ENCODE assay signal across 2 cellular contexts in the genomic region with DNA sequence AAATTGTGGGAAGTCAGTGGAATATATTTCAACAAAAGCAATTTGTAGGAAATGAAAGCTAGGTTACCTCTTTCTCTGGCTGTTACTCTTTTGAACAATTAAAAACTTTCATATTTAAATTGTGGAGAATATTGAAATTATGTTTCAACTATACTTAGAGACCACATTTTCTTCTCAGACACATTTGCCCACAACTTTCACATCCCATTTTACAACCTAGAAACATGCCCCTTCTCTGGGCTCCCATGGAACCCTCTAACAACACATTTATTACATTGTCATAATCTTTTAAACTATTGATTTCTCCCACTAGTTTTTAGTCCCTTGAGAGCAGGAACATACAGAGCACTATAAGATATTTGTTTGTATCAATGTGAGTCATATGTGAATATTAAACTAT.
TF ChIP-seq lines count a peak whose summit lies in the region.

No MANE protein-coding gene starts in this region.

TF ChIP-seq in SK-N-SH, 30 proteins besides CTCF, POLR2A, EP300 and RAD21 (continued from another document):
- TF ChIP-seq, protein P1, sequence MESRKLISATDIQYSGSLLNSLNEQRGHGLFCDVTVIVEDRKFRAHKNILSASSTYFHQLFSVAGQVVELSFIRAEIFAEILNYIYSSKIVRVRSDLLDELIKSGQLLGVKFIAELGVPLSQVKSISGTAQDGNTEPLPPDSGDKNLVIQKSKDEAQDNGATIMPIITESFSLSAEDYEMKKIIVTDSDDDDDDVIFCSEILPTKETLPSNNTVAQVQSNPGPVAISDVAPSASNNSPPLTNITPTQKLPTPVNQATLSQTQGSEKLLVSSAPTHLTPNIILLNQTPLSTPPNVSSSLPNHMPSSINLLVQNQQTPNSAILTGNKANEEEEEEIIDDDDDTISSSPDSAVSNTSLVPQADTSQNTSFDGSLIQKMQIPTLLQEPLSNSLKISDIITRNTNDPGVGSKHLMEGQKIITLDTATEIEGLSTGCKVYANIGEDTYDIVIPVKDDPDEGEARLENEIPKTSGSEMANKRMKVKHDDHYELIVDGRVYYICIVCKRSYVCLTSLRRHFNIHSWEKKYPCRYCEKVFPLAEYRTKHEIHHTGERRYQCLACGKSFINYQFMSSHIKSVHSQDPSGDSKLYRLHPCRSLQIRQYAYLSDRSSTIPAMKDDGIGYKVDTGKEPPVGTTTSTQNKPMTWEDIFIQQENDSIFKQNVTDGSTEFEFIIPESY (IDR thresholded peaks at IDR 0.05; ENCODE audit: borderline replicate concordance, low read depth): no peak
- no peak for TF ChIP-seq EZH2phosphoT487 (IDR thresholded peaks at IDR 0.05; ENCODE audit: borderline replicate concordance, low read depth)
- TF ChIP-seq TEAD4 (IDR thresholded peaks at IDR 0.05; ENCODE audit: borderline replicate concordance, insufficient read depth): no peak
- TF ChIP-seq SMC3 (IDR thresholded peaks at IDR 0.05; ENCODE audit: low read depth, low read length): no peak
- TF ChIP-seq FOXJ3 (CRISPR knock-in tag; IDR thresholded peaks at IDR 0.05): no peak

TF ChIP-seq in SK-N-SH treated with all-trans-retinoic acid at 6 μM for 48 hours, 23 proteins besides CTCF, POLR2A, EP300 and RAD21 (continued from another document):
- no peak for TF ChIP-seq CSRNP3 (CRISPR knock-in tag; IDR thresholded peaks at IDR 0.05)
- TF ChIP-seq BACH2 (CRISPR knock-in tag; IDR thresholded peaks at IDR 0.05; ENCODE audit: borderline replicate concordance): no peak
- TF ChIP-seq RARB (CRISPR knock-in tag; IDR thresholded peaks at IDR 0.05): no peak
- no peak for TF ChIP-seq TCF4 (CRISPR knock-in tag; IDR thresholded peaks at IDR 0.05; ENCODE audit: borderline replicate concordance)
- TF ChIP-seq, protein P2, sequence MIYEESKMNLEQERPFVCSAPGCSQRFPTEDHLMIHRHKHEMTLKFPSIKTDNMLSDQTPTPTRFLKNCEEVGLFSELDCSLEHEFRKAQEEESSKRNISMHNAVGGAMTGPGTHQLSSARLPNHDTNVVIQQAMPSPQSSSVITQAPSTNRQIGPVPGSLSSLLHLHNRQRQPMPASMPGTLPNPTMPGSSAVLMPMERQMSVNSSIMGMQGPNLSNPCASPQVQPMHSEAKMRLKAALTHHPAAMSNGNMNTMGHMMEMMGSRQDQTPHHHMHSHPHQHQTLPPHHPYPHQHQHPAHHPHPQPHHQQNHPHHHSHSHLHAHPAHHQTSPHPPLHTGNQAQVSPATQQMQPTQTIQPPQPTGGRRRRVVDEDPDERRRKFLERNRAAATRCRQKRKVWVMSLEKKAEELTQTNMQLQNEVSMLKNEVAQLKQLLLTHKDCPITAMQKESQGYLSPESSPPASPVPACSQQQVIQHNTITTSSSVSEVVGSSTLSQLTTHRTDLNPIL (CRISPR knock-in tag; IDR thresholded peaks at IDR 0.05; ENCODE audit: low read depth): no peak
- no peak for TF ChIP-seq CSDC2 (CRISPR knock-in tag; IDR thresholded peaks at IDR 0.05)
- TF ChIP-seq ZNF70 (CRISPR knock-in tag; IDR thresholded peaks at IDR 0.05): no peak
- TF ChIP-seq, protein P3, sequence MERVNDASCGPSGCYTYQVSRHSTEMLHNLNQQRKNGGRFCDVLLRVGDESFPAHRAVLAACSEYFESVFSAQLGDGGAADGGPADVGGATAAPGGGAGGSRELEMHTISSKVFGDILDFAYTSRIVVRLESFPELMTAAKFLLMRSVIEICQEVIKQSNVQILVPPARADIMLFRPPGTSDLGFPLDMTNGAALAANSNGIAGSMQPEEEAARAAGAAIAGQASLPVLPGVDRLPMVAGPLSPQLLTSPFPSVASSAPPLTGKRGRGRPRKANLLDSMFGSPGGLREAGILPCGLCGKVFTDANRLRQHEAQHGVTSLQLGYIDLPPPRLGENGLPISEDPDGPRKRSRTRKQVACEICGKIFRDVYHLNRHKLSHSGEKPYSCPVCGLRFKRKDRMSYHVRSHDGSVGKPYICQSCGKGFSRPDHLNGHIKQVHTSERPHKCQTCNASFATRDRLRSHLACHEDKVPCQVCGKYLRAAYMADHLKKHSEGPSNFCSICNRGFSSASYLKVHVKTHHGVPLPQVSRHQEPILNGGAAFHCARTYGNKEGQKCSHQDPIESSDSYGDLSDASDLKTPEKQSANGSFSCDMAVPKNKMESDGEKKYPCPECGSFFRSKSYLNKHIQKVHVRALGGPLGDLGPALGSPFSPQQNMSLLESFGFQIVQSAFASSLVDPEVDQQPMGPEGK (CRISPR knock-in tag; IDR thresholded peaks at IDR 0.05; ENCODE audit: borderline replicate concordance): no peak
- no peak for TF ChIP-seq ESRRG (CRISPR knock-in tag; IDR thresholded peaks at IDR 0.05)
TF ChIP-seq in SK-N-SH treated with all-trans-retinoic acid at 6 μM for 48 hours: peak in this region for 0.
